ENCODE assay signal across 8 cellular contexts in the genomic region with DNA sequence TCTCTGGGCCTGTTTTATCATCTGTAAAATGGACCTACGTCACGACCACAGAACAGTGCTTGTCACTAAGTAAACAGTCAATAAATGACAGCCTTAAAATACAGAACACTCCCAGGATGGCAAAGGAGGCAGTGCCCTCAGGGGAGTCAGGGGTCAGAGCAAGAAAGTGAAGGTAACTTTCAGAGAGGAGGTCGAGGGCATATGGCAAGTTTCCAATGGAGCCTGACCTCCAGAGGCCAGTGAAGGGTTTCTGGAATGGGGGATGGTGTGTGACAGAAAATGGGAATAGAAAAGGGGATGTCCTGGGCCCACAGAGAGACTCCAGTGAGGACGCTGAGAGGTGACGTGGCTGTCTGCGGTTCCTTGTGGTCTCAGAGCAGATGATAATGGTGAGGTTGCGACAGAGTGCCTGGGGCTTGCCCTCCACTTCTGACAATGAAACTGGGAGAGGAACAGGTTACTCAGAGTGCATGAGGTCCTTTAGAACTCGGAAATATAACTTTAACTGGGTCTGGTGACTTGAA.
DNase-seq lines count a peak whose midpoint lies in the region; ATAC-seq, FAIRE-seq and TF ChIP-seq lines count a peak whose summit lies in the region.
"Had no signal": no experiment of that assay in that cellular context is flagged by ENCODE, and none has a peak within 500 bp of the region (broad histone marks: within the 10 kb centered on the region; RNA-seq: fewer than 3 reads in every experiment).

No MANE protein-coding gene starts in this region.

- H3K27me3 ChIP-seq in bronchial epithelial cell (ENCODE audit: control insufficient read depth, insufficient read depth, low read length) (no peaks in the 10 kb centered on the region), SJCRH30 (0 out of 2 replicates have a peak, but pooled peaks cover 2% of the 10 kb centered on the region)

- H3K36me3 ChIP-seq in bronchial epithelial cell (ENCODE audit: control insufficient read depth, insufficient read depth, low read length) (no peaks in the 10 kb centered on the region), SJCRH30 (no peaks in the 10 kb centered on the region)

- H3K4me3 ChIP-seq in bronchial epithelial cell (ENCODE audit: low read depth, low read length) (no peak overlapping the region), SJCRH30 (no peak overlapping the region)

- no peaks in the 10 kb centered on the region for H3K9me3 ChIP-seq in SJCRH30 (replicated peaks)

- FAIRE-seq in bronchial epithelial cell (lab: Jason Lieb, UNC): no peak
- FAIRE-seq: TTC549 had no signal

- no peak for TF ChIP-seq CTCF in bronchial epithelial cell (IDR thresholded peaks at IDR 0.05; ENCODE audit: insufficient read depth, low read length, severe bottlenecking)

- H3K27ac ChIP-seq in SJCRH30: no peak overlapping the region

- ATAC-seq in GM19328 (IDR thresholded peaks at IDR 0.05; ENCODE audit: unreplicated experiment) (peak; percentile 84), HG03159 (IDR thresholded peaks at IDR 0.05; ENCODE audit: unreplicated experiment) (peak; percentile 93)

- DNase-seq in T1000 (lab: John Stamatoyannopoulos, UW) (peak; percentile 49), bronchial epithelial cell (ENCODE audit: low read depth) (peak; percentile 17), 8988T (no peak), SJCRH30 (no peak)
- peak; percentile 29 for DNase-seq in stimulated activated CD8-positive, alpha-beta memory T cell treated with anti-CD3 and anti-CD28 coated beads, Interleukin-15, amount 100 ng/mL, for 1 hour (ENCODE audit: low read depth)

- peaks cover 3% of the 10 kb centered on the region; the same call in 1 of the 2 replicates for H3K4me1 ChIP-seq in SJCRH30

Comparison
In these comparisons a context has a peak if more than half of its experiments do, and no peak if none do; other contexts are left out.
1. DNase-seq: peak in T1000 (single experiment), bronchial epithelial cell (single experiment) and stimulated activated CD8-positive, alpha-beta memory T cell treated with anti-CD3 and anti-CD28 coated beads, Interleukin-15, amount 100 ng/mL, for 1 hour (single experiment); none in 8988T (single experiment) and SJCRH30 (0 of 2).